13 cellular contexts compared by ENCODE assay signal in genomic region chrX:151177141-151178027, GRCh38. TPM values are rescaled to one million over a fixed set of nuclear protein-coding genes. Genes with fewer than 3 reads are reported as not detected.
DNase-seq lines count a peak whose midpoint lies in the region; ATAC-seq, FAIRE-seq and TF ChIP-seq lines count a peak whose summit lies in the region.
"Had no signal": no experiment of that assay in that cellular context is flagged by ENCODE, and none has a peak within 500 bp of the region (broad histone marks: within the 10 kb centered on the region; RNA-seq: fewer than 3 reads in every experiment).

No MANE protein-coding gene starts in this region.

- H2BK5ac ChIP-seq in mesenchymal stem cell (ENCODE audit: low read depth, low read length, poor library complexity, severe bottlenecking): no peak overlapping the region

- H4K91ac ChIP-seq in mesenchymal stem cell (ENCODE audit: low read length): no peak overlapping the region

- 1% methylated on average over 96 of the region's 96 CpGs for WGBS in ectodermal cell, 2 experiments
- WGBS in mesenchymal stem cell: 2% methylated on average over 55 of the region's 96 CpGs

- no peak overlapping the region for H3K18ac ChIP-seq in mesenchymal stem cell (ENCODE audit: low read depth in 1 of 2, low read length in 2 of 2)

- H3K4me1 ChIP-seq in left ventricle myocardium inferior: no peaks in the 10 kb centered on the region
- peaks cover 6% of the 10 kb centered on the region for H3K4me1 ChIP-seq in ectodermal cell (ENCODE audit: control insufficient read depth, insufficient read depth, low read length)
- H3K4me1 ChIP-seq in mesenchymal stem cell (ENCODE audit: control insufficient read depth, insufficient read depth, low read depth, low read length): peaks cover 4% of the 10 kb centered on the region

- no peak overlapping the region for H4K8ac ChIP-seq in mesenchymal stem cell (ENCODE audit: low read length)

- no peaks in the 10 kb centered on the region for H3K79me1 ChIP-seq in mesenchymal stem cell (replicated peaks; ENCODE audit: low read length, poor library complexity, severe bottlenecking)

- no peak overlapping the region for H3K4ac ChIP-seq in mesenchymal stem cell (ENCODE audit: low read depth in 1 of 2, low read length in 2 of 2)

- H3K27me3 ChIP-seq in left ventricle myocardium inferior (ENCODE audit: low read depth) (peaks cover 84% of the 10 kb centered on the region), ectodermal cell (ENCODE audit: control insufficient read depth, insufficient read depth, low read length, poor library complexity, severe bottlenecking) (peaks cover 80% of the 10 kb centered on the region), mesenchymal stem cell (ENCODE audit: control insufficient read depth in 1 of 2, insufficient read depth in 1 of 2, low read length in 2 of 2) (peaks cover 29 to 41% of the 10 kb centered on the region in 2 experiments)

- H2BK15ac ChIP-seq in mesenchymal stem cell (ENCODE audit: low read depth, poor library complexity, severe bottlenecking): no peak overlapping the region

- intact Hi-C loops in left ventricle myocardium inferior (cut with micrococcal nuclease): no loop called here
- intact Hi-C loops in cardiac septum (cut with DNase I): no loop called here

- no peak for TF ChIP-seq CTCF in left ventricle myocardium inferior (IDR thresholded peaks at IDR 0.05; ENCODE audit: borderline replicate concordance)

- DNase-seq in left ventricle myocardium inferior (no peak), cardiac septum (ENCODE audit: low spot score) (no peak), mesenchymal stem cell (no peak), urothelium cell line (ENCODE audit: low spot score) (peak; percentile 4)
- DNase-seq: activated CD4-positive, alpha-beta T cell treated with anti-CD3 and anti-CD28 coated beads for 4 hours had no signal

- FAIRE-seq in urothelium cell line (lab: Jason Lieb, UNC): no peak
- FAIRE-seq: bronchial epithelial cell, keratinocyte had no signal

- H3K27ac ChIP-seq in left ventricle myocardium inferior (replicated peaks) (no peak overlapping the region), ectodermal cell (ENCODE audit: insufficient read depth, low read depth, low read length, poor library complexity, severe bottlenecking) (no peak overlapping the region), mesenchymal stem cell (ENCODE audit: low read length, poor library complexity, severe bottlenecking) (no peak overlapping the region)

- H2AFZ ChIP-seq in mesenchymal stem cell (ENCODE audit: low read depth, low read length): no peak overlapping the region

- no peak overlapping the region for H3K9ac ChIP-seq in mesenchymal stem cell (ENCODE audit: low read length)

- H3K4me3 ChIP-seq in left ventricle myocardium inferior: peak overlapping the region; percentile 43
- peak overlapping the region; percentile 35 for H3K4me3 ChIP-seq in ectodermal cell (ENCODE audit: insufficient read depth, low read depth, low read length)
- H3K4me3 ChIP-seq in mesenchymal stem cell (ENCODE audit: insufficient read depth in 1 of 2, low read depth in 1 of 2, low read length in 2 of 2): no peak overlapping the region

- no peak overlapping the region for H2BK120ac ChIP-seq in mesenchymal stem cell (ENCODE audit: low read depth, low read length)

- H3K23ac ChIP-seq in mesenchymal stem cell (ENCODE audit: low read length in 2 of 2): no peak overlapping the region

- H3K14ac ChIP-seq in mesenchymal stem cell (ENCODE audit: low read length in 2 of 2): no peak overlapping the region

- peak overlapping the region; percentile 6 for H3K4me2 ChIP-seq in mesenchymal stem cell (ENCODE audit: low read length, poor library complexity, severe bottlenecking)

- ATAC-seq in GM18907 (IDR thresholded peaks at IDR 0.05; ENCODE audit: unreplicated experiment) (no peak), GM21381 (IDR thresholded peaks at IDR 0.05; ENCODE audit: unreplicated experiment) (no peak), HG02938 (IDR thresholded peaks at IDR 0.05; ENCODE audit: unreplicated experiment) (no peak)
- ATAC-seq: natural killer cell treated with Interleukin-12 subunit alpha and Interleukin-12 subunit beta and Interleukin-15 and Interleukin-18, amount 100 ng/mL, for 72 hours had no signal

- H3K9me3 ChIP-seq in left ventricle myocardium inferior (replicated peaks): no peaks in the 10 kb centered on the region
- H3K9me3 ChIP-seq in ectodermal cell (ENCODE audit: control insufficient read depth, low read length): no peaks in the 10 kb centered on the region
- H3K9me3 ChIP-seq in mesenchymal stem cell (ENCODE audit: control insufficient read depth, low read length): peaks cover 5% of the 10 kb centered on the region

- H2BK12ac ChIP-seq in mesenchymal stem cell (ENCODE audit: low read length in 2 of 2): no peak overlapping the region

- H3K36me3 ChIP-seq in left ventricle myocardium inferior (no peaks in the 10 kb centered on the region), ectodermal cell (ENCODE audit: control insufficient read depth, insufficient read depth, low read length) (no peaks in the 10 kb centered on the region), mesenchymal stem cell (ENCODE audit: control insufficient read depth in 1 of 2, insufficient read depth in 2 of 2, low read depth in 1 of 2, low read length in 2 of 2) (no peaks in the 10 kb centered on the region)

- H2AK5ac ChIP-seq in mesenchymal stem cell (ENCODE audit: low read length, severe bottlenecking): no peak overlapping the region

RNA-seq across cellular contexts. Expression of gene GPR50, which starts 1.0 kb away (rescaled TPM):
- total RNA-seq in left ventricle myocardium inferior (not detected), cardiac septum (not detected)
- 2.4 TPM for polyA plus RNA-seq in ectodermal cell (2013, experiment 1 of 4)
- 1.6 TPM for polyA plus RNA-seq in ectodermal cell (2013, experiment 2 of 4)
- polyA plus RNA-seq in ectodermal cell (2013, experiment 3 of 4): 1.3 TPM
- polyA plus RNA-seq in ectodermal cell (2013, experiment 4 of 4): 2.8 TPM
- not detected for polyA plus RNA-seq in mesenchymal stem cell (2013, experiment 1 of 2)
- polyA plus RNA-seq in mesenchymal stem cell (2013, experiment 2 of 2): not detected
- total RNA-seq: bronchial epithelial cell; Daoy; natural killer cell treated with Interleukin-12 subunit alpha and Interleukin-12 subunit beta and Interleukin-15 and Interleukin-18, amount 100 ng/mL, for 72 hours had no signal
- polyA plus RNA-seq: keratinocyte had no signal

Comparison
In these comparisons a context has a peak if more than half of its experiments do, and no peak if none do; other contexts are left out.
1. H3K4me3 ChIP-seq: peak in left ventricle myocardium inferior (single experiment) and ectodermal cell (single experiment); none in mesenchymal stem cell (0 of 2).